In the genomic region with DNA sequence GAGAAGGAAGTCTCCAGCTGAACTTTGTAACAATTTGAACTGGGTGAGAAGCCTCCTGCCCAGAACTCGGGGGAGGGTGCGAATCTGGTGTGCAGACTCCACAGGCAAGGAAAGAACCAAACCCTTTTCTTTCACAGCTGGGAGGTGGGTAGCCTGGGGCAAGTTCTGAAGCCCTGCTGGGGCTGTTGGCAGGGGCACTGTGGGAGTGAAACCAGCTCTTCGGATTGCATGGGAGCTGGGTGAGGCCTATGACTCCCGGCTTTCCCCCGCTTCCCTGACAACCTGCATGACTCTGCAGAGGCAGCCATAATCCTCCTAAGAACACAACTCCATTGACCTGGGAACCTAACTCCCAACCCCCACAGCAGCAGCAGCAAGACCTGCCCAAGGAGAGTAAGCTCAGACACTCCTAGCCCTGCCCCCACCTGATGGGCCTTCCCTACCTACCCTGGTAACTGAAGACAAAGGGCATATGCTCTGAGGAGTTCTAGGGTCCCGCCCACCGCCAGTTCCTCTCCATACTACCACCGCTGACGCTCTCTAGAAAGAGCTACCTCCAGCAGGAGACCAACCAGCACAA, we compare ENCODE assay signal across 2 cellular contexts.
TF ChIP-seq lines count a peak whose summit lies in the region.

No MANE protein-coding gene starts in this region.

TF ChIP-seq in IMR-90, 13 proteins besides CTCF, POLR2A, EP300 and RAD21 (continued from another document):
- TF ChIP-seq, protein P1, sequence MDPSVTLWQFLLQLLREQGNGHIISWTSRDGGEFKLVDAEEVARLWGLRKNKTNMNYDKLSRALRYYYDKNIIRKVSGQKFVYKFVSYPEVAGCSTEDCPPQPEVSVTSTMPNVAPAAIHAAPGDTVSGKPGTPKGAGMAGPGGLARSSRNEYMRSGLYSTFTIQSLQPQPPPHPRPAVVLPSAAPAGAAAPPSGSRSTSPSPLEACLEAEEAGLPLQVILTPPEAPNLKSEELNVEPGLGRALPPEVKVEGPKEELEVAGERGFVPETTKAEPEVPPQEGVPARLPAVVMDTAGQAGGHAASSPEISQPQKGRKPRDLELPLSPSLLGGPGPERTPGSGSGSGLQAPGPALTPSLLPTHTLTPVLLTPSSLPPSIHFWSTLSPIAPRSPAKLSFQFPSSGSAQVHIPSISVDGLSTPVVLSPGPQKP (IDR thresholded peaks at IDR 0.05; ENCODE audit: borderline replicate concordance, low read depth, low read length): no peak

TF ChIP-seq in WTC11, 78 proteins besides CTCF, POLR2A, EP300 and RAD21 (continued from another document):
- TF ChIP-seq, protein P2, sequence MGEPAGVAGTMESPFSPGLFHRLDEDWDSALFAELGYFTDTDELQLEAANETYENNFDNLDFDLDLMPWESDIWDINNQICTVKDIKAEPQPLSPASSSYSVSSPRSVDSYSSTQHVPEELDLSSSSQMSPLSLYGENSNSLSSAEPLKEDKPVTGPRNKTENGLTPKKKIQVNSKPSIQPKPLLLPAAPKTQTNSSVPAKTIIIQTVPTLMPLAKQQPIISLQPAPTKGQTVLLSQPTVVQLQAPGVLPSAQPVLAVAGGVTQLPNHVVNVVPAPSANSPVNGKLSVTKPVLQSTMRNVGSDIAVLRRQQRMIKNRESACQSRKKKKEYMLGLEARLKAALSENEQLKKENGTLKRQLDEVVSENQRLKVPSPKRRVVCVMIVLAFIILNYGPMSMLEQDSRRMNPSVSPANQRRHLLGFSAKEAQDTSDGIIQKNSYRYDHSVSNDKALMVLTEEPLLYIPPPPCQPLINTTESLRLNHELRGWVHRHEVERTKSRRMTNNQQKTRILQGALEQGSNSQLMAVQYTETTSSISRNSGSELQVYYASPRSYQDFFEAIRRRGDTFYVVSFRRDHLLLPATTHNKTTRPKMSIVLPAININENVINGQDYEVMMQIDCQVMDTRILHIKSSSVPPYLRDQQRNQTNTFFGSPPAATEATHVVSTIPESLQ (CRISPR knock-in tag; IDR thresholded peaks at IDR 0.05): no peak
- TF ChIP-seq, protein P3, sequence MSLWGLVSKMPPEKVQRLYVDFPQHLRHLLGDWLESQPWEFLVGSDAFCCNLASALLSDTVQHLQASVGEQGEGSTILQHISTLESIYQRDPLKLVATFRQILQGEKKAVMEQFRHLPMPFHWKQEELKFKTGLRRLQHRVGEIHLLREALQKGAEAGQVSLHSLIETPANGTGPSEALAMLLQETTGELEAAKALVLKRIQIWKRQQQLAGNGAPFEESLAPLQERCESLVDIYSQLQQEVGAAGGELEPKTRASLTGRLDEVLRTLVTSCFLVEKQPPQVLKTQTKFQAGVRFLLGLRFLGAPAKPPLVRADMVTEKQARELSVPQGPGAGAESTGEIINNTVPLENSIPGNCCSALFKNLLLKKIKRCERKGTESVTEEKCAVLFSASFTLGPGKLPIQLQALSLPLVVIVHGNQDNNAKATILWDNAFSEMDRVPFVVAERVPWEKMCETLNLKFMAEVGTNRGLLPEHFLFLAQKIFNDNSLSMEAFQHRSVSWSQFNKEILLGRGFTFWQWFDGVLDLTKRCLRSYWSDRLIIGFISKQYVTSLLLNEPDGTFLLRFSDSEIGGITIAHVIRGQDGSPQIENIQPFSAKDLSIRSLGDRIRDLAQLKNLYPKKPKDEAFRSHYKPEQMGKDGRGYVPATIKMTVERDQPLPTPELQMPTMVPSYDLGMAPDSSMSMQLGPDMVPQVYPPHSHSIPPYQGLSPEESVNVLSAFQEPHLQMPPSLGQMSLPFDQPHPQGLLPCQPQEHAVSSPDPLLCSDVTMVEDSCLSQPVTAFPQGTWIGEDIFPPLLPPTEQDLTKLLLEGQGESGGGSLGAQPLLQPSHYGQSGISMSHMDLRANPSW (CRISPR knock-in tag; conservative IDR thresholded peaks at IDR 0.05; ENCODE audit: low read depth): no peak
- no peak for TF ChIP-seq JAZF1 (CRISPR knock-in tag; IDR thresholded peaks at IDR 0.05)
- TF ChIP-seq, protein P4, sequence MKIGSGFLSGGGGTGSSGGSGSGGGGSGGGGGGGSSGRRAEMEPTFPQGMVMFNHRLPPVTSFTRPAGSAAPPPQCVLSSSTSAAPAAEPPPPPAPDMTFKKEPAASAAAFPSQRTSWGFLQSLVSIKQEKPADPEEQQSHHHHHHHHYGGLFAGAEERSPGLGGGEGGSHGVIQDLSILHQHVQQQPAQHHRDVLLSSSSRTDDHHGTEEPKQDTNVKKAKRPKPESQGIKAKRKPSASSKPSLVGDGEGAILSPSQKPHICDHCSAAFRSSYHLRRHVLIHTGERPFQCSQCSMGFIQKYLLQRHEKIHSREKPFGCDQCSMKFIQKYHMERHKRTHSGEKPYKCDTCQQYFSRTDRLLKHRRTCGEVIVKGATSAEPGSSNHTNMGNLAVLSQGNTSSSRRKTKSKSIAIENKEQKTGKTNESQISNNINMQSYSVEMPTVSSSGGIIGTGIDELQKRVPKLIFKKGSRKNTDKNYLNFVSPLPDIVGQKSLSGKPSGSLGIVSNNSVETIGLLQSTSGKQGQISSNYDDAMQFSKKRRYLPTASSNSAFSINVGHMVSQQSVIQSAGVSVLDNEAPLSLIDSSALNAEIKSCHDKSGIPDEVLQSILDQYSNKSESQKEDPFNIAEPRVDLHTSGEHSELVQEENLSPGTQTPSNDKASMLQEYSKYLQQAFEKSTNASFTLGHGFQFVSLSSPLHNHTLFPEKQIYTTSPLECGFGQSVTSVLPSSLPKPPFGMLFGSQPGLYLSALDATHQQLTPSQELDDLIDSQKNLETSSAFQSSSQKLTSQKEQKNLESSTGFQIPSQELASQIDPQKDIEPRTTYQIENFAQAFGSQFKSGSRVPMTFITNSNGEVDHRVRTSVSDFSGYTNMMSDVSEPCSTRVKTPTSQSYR (CRISPR knock-in tag; IDR thresholded peaks at IDR 0.05): no peak
- TF ChIP-seq PRRX2 (CRISPR knock-in tag; IDR thresholded peaks at IDR 0.05): no peak
- TF ChIP-seq ELF4 (CRISPR knock-in tag; IDR thresholded peaks at IDR 0.05; ENCODE audit: low read depth): no peak
- TF ChIP-seq IRF2 (CRISPR knock-in tag; IDR thresholded peaks at IDR 0.05; ENCODE audit: borderline replicate concordance, low read depth): no peak
- TF ChIP-seq, protein P5, sequence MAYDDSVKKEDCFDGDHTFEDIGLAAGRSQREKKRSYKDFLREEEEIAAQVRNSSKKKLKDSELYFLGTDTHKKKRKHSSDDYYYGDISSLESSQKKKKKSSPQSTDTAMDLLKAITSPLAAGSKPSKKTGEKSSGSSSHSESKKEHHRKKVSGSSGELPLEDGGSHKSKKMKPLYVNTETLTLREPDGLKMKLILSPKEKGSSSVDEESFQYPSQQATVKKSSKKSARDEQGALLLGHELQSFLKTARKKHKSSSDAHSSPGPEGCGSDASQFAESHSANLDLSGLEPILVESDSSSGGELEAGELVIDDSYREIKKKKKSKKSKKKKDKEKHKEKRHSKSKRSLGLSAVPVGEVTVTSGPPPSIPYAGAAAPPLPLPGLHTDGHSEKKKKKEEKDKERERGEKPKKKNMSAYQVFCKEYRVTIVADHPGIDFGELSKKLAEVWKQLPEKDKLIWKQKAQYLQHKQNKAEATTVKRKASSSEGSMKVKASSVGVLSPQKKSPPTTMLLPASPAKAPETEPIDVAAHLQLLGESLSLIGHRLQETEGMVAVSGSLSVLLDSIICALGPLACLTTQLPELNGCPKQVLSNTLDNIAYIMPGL (CRISPR knock-in tag; IDR thresholded peaks at IDR 0.05): no peak
- no peak for TF ChIP-seq RELA (CRISPR knock-in tag; IDR thresholded peaks at IDR 0.05; ENCODE audit: borderline replicate concordance)
- TF ChIP-seq SMAD3 (CRISPR knock-in tag; IDR thresholded peaks at IDR 0.05; ENCODE audit: borderline replicate concordance): no peak
- TF ChIP-seq, protein P6, sequence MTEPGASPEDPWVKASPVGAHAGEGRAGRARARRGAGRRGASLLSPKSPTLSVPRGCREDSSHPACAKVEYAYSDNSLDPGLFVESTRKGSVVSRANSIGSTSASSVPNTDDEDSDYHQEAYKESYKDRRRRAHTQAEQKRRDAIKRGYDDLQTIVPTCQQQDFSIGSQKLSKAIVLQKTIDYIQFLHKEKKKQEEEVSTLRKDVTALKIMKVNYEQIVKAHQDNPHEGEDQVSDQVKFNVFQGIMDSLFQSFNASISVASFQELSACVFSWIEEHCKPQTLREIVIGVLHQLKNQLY (CRISPR knock-in tag; IDR thresholded peaks at IDR 0.05): no peak
- TF ChIP-seq HMGA2 (CRISPR knock-in tag; IDR thresholded peaks at IDR 0.05): no peak
- TF ChIP-seq, protein P7, sequence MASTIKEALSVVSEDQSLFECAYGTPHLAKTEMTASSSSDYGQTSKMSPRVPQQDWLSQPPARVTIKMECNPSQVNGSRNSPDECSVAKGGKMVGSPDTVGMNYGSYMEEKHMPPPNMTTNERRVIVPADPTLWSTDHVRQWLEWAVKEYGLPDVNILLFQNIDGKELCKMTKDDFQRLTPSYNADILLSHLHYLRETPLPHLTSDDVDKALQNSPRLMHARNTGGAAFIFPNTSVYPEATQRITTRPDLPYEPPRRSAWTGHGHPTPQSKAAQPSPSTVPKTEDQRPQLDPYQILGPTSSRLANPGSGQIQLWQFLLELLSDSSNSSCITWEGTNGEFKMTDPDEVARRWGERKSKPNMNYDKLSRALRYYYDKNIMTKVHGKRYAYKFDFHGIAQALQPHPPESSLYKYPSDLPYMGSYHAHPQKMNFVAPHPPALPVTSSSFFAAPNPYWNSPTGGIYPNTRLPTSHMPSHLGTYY (CRISPR knock-in tag; IDR thresholded peaks at IDR 0.05): no peak
- TF ChIP-seq JUN (CRISPR knock-in tag; IDR thresholded peaks at IDR 0.05): no peak
- TF ChIP-seq, protein P8, sequence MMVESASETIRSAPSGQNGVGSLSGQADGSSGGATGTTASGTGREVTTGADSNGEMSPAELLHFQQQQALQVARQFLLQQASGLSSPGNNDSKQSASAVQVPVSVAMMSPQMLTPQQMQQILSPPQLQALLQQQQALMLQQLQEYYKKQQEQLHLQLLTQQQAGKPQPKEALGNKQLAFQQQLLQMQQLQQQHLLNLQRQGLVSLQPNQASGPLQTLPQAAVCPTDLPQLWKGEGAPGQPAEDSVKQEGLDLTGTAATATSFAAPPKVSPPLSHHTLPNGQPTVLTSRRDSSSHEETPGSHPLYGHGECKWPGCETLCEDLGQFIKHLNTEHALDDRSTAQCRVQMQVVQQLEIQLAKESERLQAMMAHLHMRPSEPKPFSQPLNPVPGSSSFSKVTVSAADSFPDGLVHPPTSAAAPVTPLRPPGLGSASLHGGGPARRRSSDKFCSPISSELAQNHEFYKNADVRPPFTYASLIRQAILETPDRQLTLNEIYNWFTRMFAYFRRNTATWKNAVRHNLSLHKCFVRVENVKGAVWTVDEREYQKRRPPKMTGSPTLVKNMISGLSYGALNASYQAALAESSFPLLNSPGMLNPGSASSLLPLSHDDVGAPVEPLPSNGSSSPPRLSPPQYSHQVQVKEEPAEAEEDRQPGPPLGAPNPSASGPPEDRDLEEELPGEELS (CRISPR knock-in tag; IDR thresholded peaks at IDR 0.05): no peak
